Comparison of ENCODE assay signal across 24 cellular contexts in genomic region chr12:81412940-81413339, GRCh38.
DNase-seq lines count a peak whose midpoint lies in the region; ATAC-seq, FAIRE-seq and TF ChIP-seq lines count a peak whose summit lies in the region.
"Had no signal": no experiment of that assay in that cellular context is flagged by ENCODE, and none has a peak within 500 bp of the region (broad histone marks: within the 10 kb centered on the region; RNA-seq: fewer than 3 reads in every experiment).

No MANE protein-coding gene starts in this region.

- FAIRE-seq in D721Med (lab: Jason Lieb, UNC), result peak; percentile 56
- FAIRE-seq in GM12891 (lab: Jason Lieb, UNC), result no peak
- FAIRE-seq: A204.1, GM12878, GM19239 had no signal

- no peak overlapping the region for H3K4me2 ChIP-seq in mesendoderm (ENCODE audit: low read length)
- H3K4me2 ChIP-seq: BLaER1 treated with 17β-estradiol and CSF1 and Interleukin-3, amounts not matched to agents 10 nM and 100 nM had no signal

- no peak overlapping the region for H3K23ac ChIP-seq in mesendoderm (ENCODE audit: low read length)

- no peaks in the 10 kb centered on the region for H3K79me2 ChIP-seq in mesendoderm (ENCODE audit: control insufficient read depth, insufficient read depth, low read length)

- DNase-seq in D721Med (ENCODE audit: insufficient read length, low spot score) (no peak), NCI-H460 (ENCODE audit: extremely low read depth, low read depth) (peak; percentile 55), mesendoderm (peak; percentile 20), NCI-H2081 (lab: John Stamatoyannopoulos, UW) (no peak), GM12891 (ENCODE audit: insufficient read length, low spot score) (no peak)
- DNase-seq: 8988T; AML-193; Caco-2; Calu3; CD4-positive, alpha-beta T cell; CD8-positive, alpha-beta T cell; DMS 273 treated with DMSO at 0.1 percent for 48 hours; DMS153; DMS53; DMS79; DND-41; EL; GDM1 had no signal

- H3K4ac ChIP-seq in mesendoderm (ENCODE audit: low read depth, low read length), result no peak overlapping the region

- no peak overlapping the region for H3K18ac ChIP-seq in mesendoderm (ENCODE audit: low read length)

- no peaks in the 10 kb centered on the region for H3K79me1 ChIP-seq in mesendoderm (ENCODE audit: low read length)

- no peak overlapping the region for H3K9ac ChIP-seq in mesendoderm (ENCODE audit: low read length)
- H3K9ac ChIP-seq: BLaER1 treated with 17β-estradiol and CSF1 and Interleukin-3, amounts not matched to agents 10 nM and 100 nM had no signal

- H4K5ac ChIP-seq in mesendoderm (ENCODE audit: low read length), result no peak overlapping the region

- H3K27ac ChIP-seq in mesendoderm (ENCODE audit: low read depth, low read length), result no peak overlapping the region
- H3K27ac ChIP-seq: BLaER1 treated with 17β-estradiol and CSF1 and Interleukin-3, amounts not matched to agents 10 nM and 100 nM; C4-2B had no signal

- H4K8ac ChIP-seq in mesendoderm (ENCODE audit: low read depth, low read length), result no peak overlapping the region

- no CpG with 5 or more reads among the region's 1 CpG for WGBS in mesendoderm (ENCODE audit: extremely low coverage, insufficient coverage, low lambda C conversion rate)

- TF ChIP-seq CTCF in D721Med (IDR thresholded peaks at IDR 0.05; ENCODE audit: insufficient read depth, missing control alignments), result no peak

- no peak overlapping the region for H2BK15ac ChIP-seq in mesendoderm (replicated peaks; ENCODE audit: low read depth)

- ATAC-seq in HG02798 (IDR thresholded peaks at IDR 0.05; ENCODE audit: poor library complexity, unreplicated experiment), result no peak
- ATAC-seq: CD8-positive, alpha-beta T cell; GM12878 had no signal

- no peak overlapping the region for H2AK5ac ChIP-seq in mesendoderm (ENCODE audit: low read length)

- H3K56ac ChIP-seq in mesendoderm (ENCODE audit: low read length), result no peak overlapping the region

- H3K36me3 ChIP-seq in mesendoderm (ENCODE audit: control insufficient read depth, insufficient read depth, low read length), result no peaks in the 10 kb centered on the region
- H3K36me3 ChIP-seq: BLaER1 treated with 17β-estradiol and CSF1 and Interleukin-3, amounts not matched to agents 10 nM and 100 nM had no signal

- H3K4me3 ChIP-seq in mesendoderm (ENCODE audit: low read length), result no peak overlapping the region
- H3K4me3 ChIP-seq: BLaER1 treated with 17β-estradiol and CSF1 and Interleukin-3, amounts not matched to agents 10 nM and 100 nM; GM12878 had no signal

- H2BK5ac ChIP-seq in mesendoderm (ENCODE audit: low read length), result no peak overlapping the region

- no peaks in the 10 kb centered on the region for H3K27me3 ChIP-seq in mesendoderm (ENCODE audit: insufficient read depth, low read length, poor library complexity)
- H3K27me3 ChIP-seq: BLaER1 treated with 17β-estradiol and CSF1 and Interleukin-3, amounts not matched to agents 10 nM and 100 nM had no signal

- no peaks in the 10 kb centered on the region for H3K4me1 ChIP-seq in mesendoderm (ENCODE audit: control insufficient read depth, low read depth, low read length)
- H3K4me1 ChIP-seq: BLaER1 treated with 17β-estradiol and CSF1 and Interleukin-3, amounts not matched to agents 10 nM and 100 nM; Caco-2 had no signal

- TF ChIP-seq POLR2A in GM12891 (IDR thresholded peaks at IDR 0.05; ENCODE audit: low read depth, low read length), result no peak

- no peak overlapping the region for H2BK120ac ChIP-seq in mesendoderm (ENCODE audit: low read depth, low read length)

TF ChIP-seq in GM12891, 5 proteins besides CTCF, POLR2A, EP300 and RAD21:
- TF ChIP-seq PAX5 (IDR thresholded peaks at IDR 0.05; ENCODE audit: insufficient read depth, low read length, severe bottlenecking) (no peak), TAF1 (IDR thresholded peaks at IDR 0.05; ENCODE audit: low read depth, low read length) (no peak), SPI1 (IDR thresholded peaks at IDR 0.05; ENCODE audit: low read depth, low read length) (no peak), POU2F2 (IDR thresholded peaks at IDR 0.05; ENCODE audit: low read depth, low read length) (no peak), POLR2AphosphoS5 (IDR thresholded peaks at IDR 0.05; ENCODE audit: low read depth, low read length) (no peak)
TF ChIP-seq in GM12891: peak in this region for 0.

Comparison
In these comparisons a context has a peak if more than half of its experiments do, and no peak if none do; other contexts are left out.
1. DNase-seq: peak in NCI-H460 (single experiment) and mesendoderm (single experiment); none in D721Med (single experiment), NCI-H2081 (0 of 2) and GM12891 (single experiment).